Comparison of ENCODE assay signal across 9 cellular contexts in the genomic region with DNA sequence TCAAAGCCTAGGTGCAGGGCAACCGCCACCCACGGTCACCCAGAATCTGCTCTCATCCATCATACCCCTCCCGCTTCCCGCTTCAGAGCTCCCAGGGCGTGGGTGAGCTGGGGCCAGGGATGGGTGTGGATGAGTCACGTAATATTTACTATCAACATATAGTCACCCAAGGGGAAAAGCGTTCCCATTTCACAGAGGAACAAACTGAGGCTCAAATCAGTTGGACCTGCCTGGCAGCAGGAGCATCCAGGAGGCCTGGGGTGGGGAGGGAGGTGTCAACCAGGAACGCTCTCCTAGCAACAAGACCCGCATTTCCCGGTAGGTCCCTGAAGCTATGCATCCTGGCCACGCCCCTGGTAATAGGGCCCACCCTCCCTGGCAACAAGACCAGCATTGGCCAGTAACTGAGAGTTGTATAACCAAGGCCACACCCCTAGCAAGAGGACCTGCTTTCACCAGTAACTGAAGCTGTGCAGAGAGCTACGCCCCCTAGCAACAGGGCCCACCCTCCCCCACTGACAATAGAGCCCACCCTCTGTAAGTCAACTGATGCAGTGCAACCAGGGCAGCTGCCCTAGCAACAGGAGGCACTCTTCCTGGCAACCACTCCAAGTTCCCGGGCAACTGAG. TPM values are rescaled to one million over a fixed set of nuclear protein-coding genes. Genes with fewer than 3 reads are reported as not detected.
DNase-seq lines count a peak whose midpoint lies in the region; ATAC-seq and TF ChIP-seq lines count a peak whose summit lies in the region.
"Had no signal": no experiment of that assay in that cellular context is flagged by ENCODE, and none has a peak within 500 bp of the region (broad histone marks: within the 10 kb centered on the region; RNA-seq: fewer than 3 reads in every experiment).

No MANE protein-coding gene starts in this region.

- DNase-seq in left ventricle myocardium superior (no peak), Right ventricle myocardium inferior (ENCODE audit: missing footprints) (no peak), NCI-H1092 treated with DMSO at 0.1 percent for 48 hours (lab: John Stamatoyannopoulos, UW) (peak; percentile 86), SW480 (ENCODE audit: low spot score) (peak; percentile 63), hypothalamus (lab: John Stamatoyannopoulos, UW) (peak in 32 of 51 donors; percentile 21 to 84 (median 52)), hippocampal formation (lab: John Stamatoyannopoulos, UW) (no peak), Peyer's patch (no peak)
- no peak for DNase-seq in stimulated activated CD4-positive, alpha-beta T cell treated with anti-CD3 and anti-CD28 coated beads, Interleukin-1b, Interleukin-23, amount 100 ng/mL, for 48 hours
- DNase-seq: activated T-cell treated with anti-CD3 and anti-CD28 coated beads, Interleukin-2, amount 50 U/mL, for 4 hours had no signal

- H3K27ac ChIP-seq in Peyer's patch, result no peak overlapping the region

- ATAC-seq in left ventricle myocardium superior (peak; percentile 4), Right ventricle myocardium inferior (no peak)

- H3K4me3 ChIP-seq in Peyer's patch, result no peak overlapping the region

- TF ChIP-seq POLR2A in Peyer's patch (IDR thresholded peaks at IDR 0.05), result no peak

- TF ChIP-seq CTCF in Peyer's patch (IDR thresholded peaks at IDR 0.05), result no peak

- H3K9me3 ChIP-seq in Peyer's patch, result no peaks in the 10 kb centered on the region

- intact Hi-C loops in left ventricle myocardium superior (cut with micrococcal nuclease) (loop anchor here (5.0 kb wide), 1 partner anchor 38 kb away; no protein-coding TSS in a partner anchor), Right ventricle myocardium inferior (cut with DNase I) (no loop called here)

- peaks cover 0 to 12% (median 2%) of the 10 kb centered on the region in 4 donors for H3K4me1 ChIP-seq in Peyer's patch

- H3K27me3 ChIP-seq in Peyer's patch, result no peaks in the 10 kb centered on the region

- H3K36me3 ChIP-seq in Peyer's patch, result peaks cover 0 to 4% (median 0%) of the 10 kb centered on the region in 3 donors

RNA-seq across cellular contexts. Expression of a gene that starts 32.7 kb away (rescaled TPM):
- total RNA-seq in left ventricle myocardium superior (42.4 TPM), Right ventricle myocardium inferior (40.9 TPM), Peyer's patch (10 to 100 TPM; 24.7 to 29.8 (median 27.2) TPM)

RNA-seq across cellular contexts. Expression of a gene that starts 32.8 kb away (rescaled TPM):
- total RNA-seq in left ventricle myocardium superior (83.4 TPM), Right ventricle myocardium inferior (104 TPM), Peyer's patch (100 to 1,000 TPM in 3 of 4 donors, 10 to 100 TPM in 1; 89.1 to 149 (median 138) TPM)

RNA-seq across cellular contexts. Expression of a gene that starts 42.3 kb away (rescaled TPM):
- total RNA-seq in left ventricle myocardium superior (26.8 TPM), Right ventricle myocardium inferior (30.5 TPM), Peyer's patch (10 to 100 TPM; 10.7 to 21.2 (median 18.4) TPM)

RNA-seq across cellular contexts. Expression of a gene that starts 46.6 kb away (rescaled TPM):
- total RNA-seq in left ventricle myocardium superior, result 71.5 TPM
- total RNA-seq in Right ventricle myocardium inferior, result 54.6 TPM
- 10 to 100 TPM; 27.2 to 45.4 (median 41.0) TPM for total RNA-seq in Peyer's patch

Comparison
In these comparisons a context has a peak if more than half of its experiments do, and no peak if none do; other contexts are left out.
1. DNase-seq: peak in NCI-H1092 treated with DMSO at 0.1 percent for 48 hours (single experiment), SW480 (single experiment) and hypothalamus (32 of 51); none in left ventricle myocardium superior (single experiment), Right ventricle myocardium inferior (single experiment), hippocampal formation (0 of 2), Peyer's patch (0 of 3) and stimulated activated CD4-positive, alpha-beta T cell treated with anti-CD3 and anti-CD28 coated beads, Interleukin-1b, Interleukin-23, amount 100 ng/mL, for 48 hours (single experiment).